20 cellular contexts compared by ENCODE assay signal in the genomic region with DNA sequence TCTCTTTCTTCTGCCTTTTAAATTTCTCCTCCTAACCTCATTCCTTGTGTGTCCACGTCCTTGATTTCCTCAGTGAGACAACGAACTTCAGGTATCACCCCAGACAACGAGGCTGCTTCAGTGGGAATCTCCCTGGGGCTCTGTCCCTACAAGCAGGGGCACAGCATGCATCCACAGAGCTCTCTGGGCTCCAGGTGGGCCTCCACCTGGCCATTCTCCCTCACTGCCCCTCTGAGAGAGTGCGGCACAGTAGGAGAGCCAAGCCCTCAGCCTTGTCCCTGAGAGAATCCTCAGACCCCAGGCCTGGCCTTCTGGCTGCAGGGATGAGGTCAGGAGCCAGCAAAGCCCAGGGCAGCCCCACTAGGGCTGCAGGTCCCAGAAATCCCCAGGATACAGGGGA.
A peak's percentile ranks its signal among the peaks of the same experiment; 100 is the strongest.
DNase-seq lines count a peak whose midpoint lies in the region; ATAC-seq and TF ChIP-seq lines count a peak whose summit lies in the region.
"Had no signal": no experiment of that assay in that cellular context is flagged by ENCODE, and none has a peak within 500 bp of the region (broad histone marks: within the 10 kb centered on the region; RNA-seq: fewer than 3 reads in every experiment).

No MANE protein-coding gene starts in this region.

- no peaks in the 10 kb centered on the region for H3K9me2 ChIP-seq in MM.1S (replicated peaks; ENCODE audit: insufficient read depth, low read length)

- H2BK5ac ChIP-seq in H9 (ENCODE audit: insufficient read length, low read length) (no peak overlapping the region), mesenchymal stem cell (ENCODE audit: low read depth, low read length, poor library complexity, severe bottlenecking) (no peak overlapping the region)

- no peaks in the 10 kb centered on the region for H3K36me3 ChIP-seq in mesenchymal stem cell (ENCODE audit: control insufficient read depth in 1 of 2, insufficient read depth in 2 of 2, low read depth in 1 of 2, low read length in 2 of 2)
- no peaks in the 10 kb centered on the region for H3K36me3 ChIP-seq in stomach smooth muscle (ENCODE audit: control insufficient read depth in 2 of 2, insufficient read depth in 2 of 2, low read length in 2 of 2)
- no peaks in the 10 kb centered on the region for H3K36me3 ChIP-seq in MM.1S (replicated peaks; ENCODE audit: insufficient read depth, low read length)
- H3K36me3 ChIP-seq: BLaER1 had no signal

- H3K27me3 Mint-ChIP-seq in H9 (ENCODE audit: low read depth) (no peaks in the 10 kb centered on the region), chondrocyte (ENCODE audit: low read depth) (no peaks in the 10 kb centered on the region)

- DNase-seq in H9 = peak; percentile 35
- no peak for DNase-seq in chondrocyte (ENCODE audit: low spot score)
- no peak for DNase-seq in mesenchymal stem cell
- DNase-seq in MM.1S = no peak
- DNase-seq in NCI-H1694 (lab: John Stamatoyannopoulos, UW) = no peak
- DNase-seq: Calu3; CD4-positive, alpha-beta memory T cell; EL; KBM-7; NCI-H1105 treated with DMSO at 0.1 percent for 48 hours; NCI-H187; NCI-H2107; NCI-H510A treated with DMSO at 0.1 percent for 48 hours; NCI-H774 had no signal

- TF ChIP-seq CTCF in H9 (conservative IDR thresholded peaks at IDR 0.05) (no peak), chondrocyte (IDR thresholded peaks at IDR 0.05) (no peak), MM.1S (IDR thresholded peaks at IDR 0.05; ENCODE audit: low read length) (no peak)

- H3K79me1 ChIP-seq in H9 (ENCODE audit: insufficient read depth, low read depth, low read length, poor library complexity, severe bottlenecking) (no peaks in the 10 kb centered on the region), mesenchymal stem cell (replicated peaks; ENCODE audit: low read length, poor library complexity, severe bottlenecking) (peaks cover 15% of the 10 kb centered on the region)

- no peaks in the 10 kb centered on the region for H3F3A ChIP-seq in MM.1S (ENCODE audit: insufficient read depth, low read length)

- no peak overlapping the region for H2AK5ac ChIP-seq in H9 (ENCODE audit: insufficient read length, low read length)
- H2AK5ac ChIP-seq in mesenchymal stem cell (ENCODE audit: low read length, severe bottlenecking) = no peak overlapping the region

- no peak overlapping the region for H3K4me3 ChIP-seq in mesenchymal stem cell (ENCODE audit: insufficient read depth in 1 of 2, low read depth in 1 of 2, low read length in 2 of 2)
- no peak overlapping the region for H3K4me3 ChIP-seq in stomach smooth muscle (ENCODE audit: low read length in 2 of 2)
- H3K4me3 ChIP-seq in MM.1S (ENCODE audit: low read length) = no peak overlapping the region
- H3K4me3 ChIP-seq: BLaER1, GM12878 had no signal

- H3K4ac ChIP-seq in H9 (ENCODE audit: low read depth, low read length) (no peak overlapping the region), mesenchymal stem cell (ENCODE audit: low read depth in 1 of 2, low read length in 2 of 2) (no peak overlapping the region)

- H4K91ac ChIP-seq in H9 (ENCODE audit: insufficient read length, low read depth, low read length) (no peak overlapping the region), mesenchymal stem cell (ENCODE audit: low read length) (no peak overlapping the region)

- no peak overlapping the region for H3K9ac ChIP-seq in H9 (ENCODE audit: extremely low read depth, insufficient read length, low read length)
- H3K9ac ChIP-seq in mesenchymal stem cell (ENCODE audit: low read length) = no peak overlapping the region
- H3K9ac ChIP-seq in stomach smooth muscle (ENCODE audit: low read length in 2 of 2) = no peak overlapping the region
- H3K9ac ChIP-seq in MM.1S (ENCODE audit: low read length) = no peak overlapping the region
- H3K9ac ChIP-seq: BLaER1 had no signal

- WGBS in H9 (ENCODE audit: extremely low coverage, insufficient read length, low lambda C conversion rate) = no CpG with 5 or more reads among the region's 4 CpGs
- 94% methylated on average over 4 of the region's 4 CpGs for WGBS in mesenchymal stem cell

- H2BK12ac ChIP-seq in H9 (ENCODE audit: insufficient read length, low read depth, low read length) (no peak overlapping the region), mesenchymal stem cell (ENCODE audit: low read length in 2 of 2) (peak overlapping the region; percentile 6 to 16)

- H3K27ac ChIP-seq in H9 (ENCODE audit: insufficient read length, low read depth, low read length) (no peak overlapping the region), mesenchymal stem cell (ENCODE audit: low read length, poor library complexity, severe bottlenecking) (no peak overlapping the region), stomach smooth muscle (ENCODE audit: low read length) (peak overlapping the region; percentile 25), MM.1S (ENCODE audit: low read length) (no peak overlapping the region)
- H3K27ac ChIP-seq: BLaER1 had no signal

- H4K20me1 ChIP-seq in H9 (ENCODE audit: control insufficient read depth, insufficient read depth, insufficient read length) (no peaks in the 10 kb centered on the region), MM.1S (ENCODE audit: insufficient read depth, low read length) (no peaks in the 10 kb centered on the region)
- H4K20me1 ChIP-seq: BLaER1 had no signal

- H3K18ac ChIP-seq in H9 (ENCODE audit: insufficient read length, low read depth, low read length) = no peak overlapping the region
- H3K18ac ChIP-seq in mesenchymal stem cell (ENCODE audit: low read depth in 1 of 2, low read length in 2 of 2) = no peak overlapping the region

- H3K36me3 Mint-ChIP-seq in H9 (ENCODE audit: insufficient read depth in 1 of 3, low read depth in 3 of 3) = peaks cover 0 to 15% (median 7%) of the 10 kb centered on the region in 3 experiments; a peak in 3 of 7 replicates
- H3K36me3 Mint-ChIP-seq in chondrocyte (ENCODE audit: low read depth) = peaks cover 5% of the 10 kb centered on the region
- H3K36me3 Mint-ChIP-seq: CD4-positive, alpha-beta memory T cell had no signal

- no peaks in the 10 kb centered on the region for H3K23me2 ChIP-seq in H9 (ENCODE audit: insufficient read length, low read depth, low read length, poor library complexity, severe bottlenecking)

- H2BK15ac ChIP-seq in H9 (ENCODE audit: low read depth, low read length) (no peak overlapping the region), mesenchymal stem cell (ENCODE audit: low read depth, poor library complexity, severe bottlenecking) (no peak overlapping the region)

- H2BK20ac ChIP-seq in H9 (ENCODE audit: low read depth, low read length, poor library complexity, severe bottlenecking) = no peak overlapping the region

- H3K14ac ChIP-seq in H9 (ENCODE audit: insufficient read depth, low read length) (no peak overlapping the region), mesenchymal stem cell (ENCODE audit: low read length in 2 of 2) (peak overlapping the region in 1 of 2 experiments; percentile 5)

- H3K79me2 ChIP-seq in H9 (ENCODE audit: insufficient read depth, low read length) = no peaks in the 10 kb centered on the region; the same call in 1 of the 2 replicates
- H3K79me2 ChIP-seq in MM.1S (ENCODE audit: low read length) = no peaks in the 10 kb centered on the region

- H4K5ac ChIP-seq in H9 (ENCODE audit: insufficient read length, low read depth, low read length) = no peak overlapping the region

- H2BK120ac ChIP-seq in H9 (ENCODE audit: low read depth, low read length, poor library complexity, severe bottlenecking) (no peak overlapping the region), mesenchymal stem cell (ENCODE audit: low read depth, low read length) (no peak overlapping the region)

- ATAC-seq in HG03565 (IDR thresholded peaks at IDR 0.05; ENCODE audit: unreplicated experiment) = no peak
- ATAC-seq: HCT116, Right ventricle myocardium inferior had no signal

- H3T11ph ChIP-seq in H9 (ENCODE audit: low read length) = no peak overlapping the region

- H3K27me3 ChIP-seq in H9 (ENCODE audit: insufficient read depth, low read length) (no peaks in the 10 kb centered on the region), mesenchymal stem cell (ENCODE audit: control insufficient read depth in 1 of 2, insufficient read depth in 1 of 2, low read length in 2 of 2) (no peaks in the 10 kb centered on the region), stomach smooth muscle (ENCODE audit: control insufficient read depth in 1 of 2, insufficient read depth in 2 of 2, low read length in 2 of 2) (no peaks in the 10 kb centered on the region), MM.1S (replicated peaks; ENCODE audit: insufficient read depth, low read length) (no peaks in the 10 kb centered on the region)
- H3K27me3 ChIP-seq: BLaER1 had no signal

- H3K4me1 Mint-ChIP-seq in H9 = peaks cover 64 to 65% of the 10 kb centered on the region in 2 experiments
- H3K4me1 Mint-ChIP-seq in chondrocyte (ENCODE audit: low read depth) = peaks cover 66% of the 10 kb centered on the region

- no peak overlapping the region for H3K56ac ChIP-seq in H9 (ENCODE audit: insufficient read length, low read depth, low read length)

- no peak overlapping the region for H2AFZ ChIP-seq in H9 (ENCODE audit: low read length)
- H2AFZ ChIP-seq in mesenchymal stem cell (ENCODE audit: low read depth, low read length) = no peak overlapping the region
- no peak overlapping the region for H2AFZ ChIP-seq in MM.1S (ENCODE audit: low read length)

- H3K4me3 Mint-ChIP-seq in H9 (peak overlapping the region in 1 of 2 experiments; percentile 29; a peak in 2 of 5 replicates), chondrocyte (ENCODE audit: unreplicated experiment) (no peak overlapping the region)
- H3K4me3 Mint-ChIP-seq: CD4-positive, alpha-beta memory T cell had no signal

- H3K23ac ChIP-seq in H9 (ENCODE audit: insufficient read length, low read depth, low read length) = no peak overlapping the region
- no peak overlapping the region for H3K23ac ChIP-seq in mesenchymal stem cell (ENCODE audit: low read length in 2 of 2)

- H3K27ac Mint-ChIP-seq in H9 (peak overlapping the region; percentile 14 to 93 (median 89); a peak in 5 of 7 replicates), chondrocyte (ENCODE audit: unreplicated experiment) (peak overlapping the region; percentile 8)
- H3K27ac Mint-ChIP-seq: CD4-positive, alpha-beta memory T cell had no signal

- H3K9me3 ChIP-seq in H9 (ENCODE audit: control insufficient read depth, low read depth, low read length) (no peaks in the 10 kb centered on the region), mesenchymal stem cell (ENCODE audit: control insufficient read depth, low read length) (no peaks in the 10 kb centered on the region), stomach smooth muscle (ENCODE audit: control insufficient read depth in 2 of 2, low read length in 2 of 2) (no peaks in the 10 kb centered on the region), MM.1S (replicated peaks; ENCODE audit: insufficient read depth, low read length) (no peaks in the 10 kb centered on the region)
- H3K9me3 ChIP-seq: BLaER1 had no signal

- H3K9me3 Mint-ChIP-seq in H9 = no peaks in the 10 kb centered on the region
- no peaks in the 10 kb centered on the region for H3K9me3 Mint-ChIP-seq in chondrocyte (ENCODE audit: low read depth)

- peaks cover 17% of the 10 kb centered on the region for H3K4me1 ChIP-seq in H9 (ENCODE audit: insufficient read depth, low read length)
- peaks cover 13% of the 10 kb centered on the region for H3K4me1 ChIP-seq in mesenchymal stem cell (ENCODE audit: control insufficient read depth, insufficient read depth, low read depth, low read length)
- H3K4me1 ChIP-seq in stomach smooth muscle (ENCODE audit: control insufficient read depth, insufficient read depth, low read length) = peaks cover 65% of the 10 kb centered on the region
- H3K4me1 ChIP-seq in MM.1S (ENCODE audit: low read length) = peaks cover 7% of the 10 kb centered on the region; the same call in 1 of the 2 replicates

- H4K8ac ChIP-seq in H9 (replicated peaks; ENCODE audit: insufficient read length, low read depth, low read length) (no peak overlapping the region), mesenchymal stem cell (ENCODE audit: low read length) (no peak overlapping the region)

- no peak overlapping the region for H3K4me2 ChIP-seq in H9 (ENCODE audit: insufficient read depth, insufficient read length, low read length)
- no peak overlapping the region for H3K4me2 ChIP-seq in mesenchymal stem cell (ENCODE audit: low read length, poor library complexity, severe bottlenecking)
- H3K4me2 ChIP-seq in MM.1S (ENCODE audit: low read depth, low read length) = no peak overlapping the region
- H3K4me2 ChIP-seq: BLaER1 had no signal
